ENCODE assay signal across 8 cellular contexts in genomic region chr2:130145006-130145414, GRCh38. TPM values are rescaled to one million over a fixed set of nuclear protein-coding genes. Genes with fewer than 3 reads are reported as not detected.
DNase-seq lines count a peak whose midpoint lies in the region; ATAC-seq and TF ChIP-seq lines count a peak whose summit lies in the region.
"Not testable (repeated sequence)": the region's sequence is repeated elsewhere in the genome, so short reads cannot be mapped to it uniquely, and the experiment has no call there.

TSS of gene CCDC74B (minus strand) at chr2:130145112. CDS start at chr2:130144996, 116 bp downstream.

- H3K27ac ChIP-seq in 22Rv1: peak within 1 kb of the TSS; percentile 38
- H3K27ac ChIP-seq in brain microvascular endothelial cell; smooth muscle cell (ENCODE audit: low read depth): not testable (repeated sequence)

- H3K4me3 ChIP-seq in brain microvascular endothelial cell (ENCODE audit: low read depth, low read length) (peak within 1 kb of the TSS; percentile 51), smooth muscle cell (peak within 1 kb of the TSS; percentile 58)

- not testable (repeated sequence) for H3K9ac ChIP-seq in smooth muscle cell (ENCODE audit: low read depth)

- ATAC-seq in GM18907 (IDR thresholded peaks at IDR 0.05; ENCODE audit: unreplicated experiment): peak; percentile 94
- peak; percentile 87 for ATAC-seq in HG03025 (IDR thresholded peaks at IDR 0.05; ENCODE audit: low FRiP score, unreplicated experiment)
- peak; percentile 93 for ATAC-seq in activated B cell treated with CpG ODN at 0.5 μM for 24 hours (ENCODE audit: low read depth)

- H3K4me2 ChIP-seq in smooth muscle cell: peak within 1 kb of the TSS; percentile 88

- not testable (repeated sequence) for H3K4me1 ChIP-seq in smooth muscle cell (ENCODE audit: low read depth)

- intact Hi-C loops in activated B cell treated with CpG ODN at 0.5 μM for 24 hours (cut with micrococcal nuclease): loop anchor here (1.0 kb wide), 2 partner anchors 13 to 36 kb away; partner anchors contain the start of gene SMPD4

- H3K9me3 ChIP-seq in smooth muscle cell (replicated peaks; ENCODE audit: low read depth): not testable (repeated sequence)

- H3K36me3 Mint-ChIP-seq in activated B cell treated with CpG ODN at 0.5 μM for 24 hours (ENCODE audit: low read depth): not testable (repeated sequence)

- in situ Hi-C loops in brain microvascular endothelial cell (cut with HindIII; ENCODE audit: low pct_ligation_motif_present, low sequenced_read_pairs): not testable (repeated sequence)

- WGBS in smooth muscle cell (ENCODE audit: low lambda C conversion rate): 4% methylated on average over 29 of the region's 30 CpGs

- not testable (repeated sequence) for H3K36me3 ChIP-seq in brain microvascular endothelial cell (replicated peaks); smooth muscle cell (ENCODE audit: low read depth)

- H3K4me1 Mint-ChIP-seq in activated B cell treated with CpG ODN at 0.5 μM for 24 hours: not testable (repeated sequence)

- peak within 1 kb of the TSS; percentile 81 for H3K4me3 Mint-ChIP-seq in activated B cell treated with CpG ODN at 0.5 μM for 24 hours

- CTCF ChIA-PET in activated B cell treated with CpG ODN at 0.5 μM for 24 hours (lab: Charles Lee): interaction anchor here (1.0 kb wide), 1 partner anchor 37 kb away, joined by 3 read pairs; the partner anchor contains the start of genes MZT2B and SMPD4

- not testable (repeated sequence) for H3K27me3 ChIP-seq in brain microvascular endothelial cell (replicated peaks); smooth muscle cell (ENCODE audit: low read depth)

- POLR2A ChIA-PET in activated B cell treated with CpG ODN at 0.5 μM for 24 hours (lab: Charles Lee): interaction anchor here (1.5 kb wide), 1 partner anchor 197 kb away, joined by 4 read pairs; a partner anchor contains a TSS

- H3K9me3 Mint-ChIP-seq in activated B cell treated with CpG ODN at 0.5 μM for 24 hours: not testable (repeated sequence)

- peak within 1 kb of the TSS; percentile 18 for H2AFZ ChIP-seq in smooth muscle cell (ENCODE audit: low read depth)

- DNase-seq in NCI-H2107 treated with DMSO at 0.1 percent for 48 hours (lab: John Stamatoyannopoulos, UW; ENCODE audit: unreplicated experiment): peak; percentile 20
- peak; percentile 55 for DNase-seq in activated B cell treated with CpG ODN at 0.5 μM for 24 hours
- not testable (repeated sequence) for DNase-seq in brain microvascular endothelial cell; smooth muscle cell (lab: John Stamatoyannopoulos, UW; ENCODE audit: unreplicated experiment)
- peak; percentile 9 for DNase-seq in inferior parietal cortex (ENCODE audit: extremely low spot score)

- not testable (repeated sequence) for H3K27ac Mint-ChIP-seq in activated B cell treated with CpG ODN at 0.5 μM for 24 hours

- H3K27me3 Mint-ChIP-seq in activated B cell treated with CpG ODN at 0.5 μM for 24 hours: peaks cover 12% of the 10 kb centered on the region

- not testable (repeated sequence) for H4K20me1 ChIP-seq in smooth muscle cell (ENCODE audit: low read depth)

- TF ChIP-seq CTCF in 22Rv1 (IDR thresholded peaks at IDR 0.05); activated B cell treated with CpG ODN at 0.5 μM for 24 hours (IDR thresholded peaks at IDR 0.05); brain microvascular endothelial cell (IDR thresholded peaks at IDR 0.05; ENCODE audit: low read depth, low read length, missing control alignments); smooth muscle cell (IDR thresholded peaks at IDR 0.05; ENCODE audit: borderline replicate concordance, insufficient read depth, poor library complexity, severe bottlenecking): not testable (repeated sequence)

- H3K79me2 ChIP-seq in smooth muscle cell (ENCODE audit: low read depth): not testable (repeated sequence)

- not testable (repeated sequence) for H3F3A ChIP-seq in smooth muscle cell (ENCODE audit: low read depth)

RNA-seq across cellular contexts. Expression of gene CCDC74B, which starts in this region (rescaled TPM):
- total RNA-seq in activated B cell treated with CpG ODN at 0.5 μM for 24 hours: 0.24 and 0.93 TPM in 2 replicates
- total RNA-seq in smooth muscle cell: 7.7 and 16.0 TPM in 2 replicates
- polyA plus RNA-seq in smooth muscle cell: 13.7 and 14.5 TPM in 2 replicates

Comparison
In these comparisons a context has a peak if more than half of its experiments do, and no peak if none do; other contexts are left out.
1. Peak in DNase-seq and ATAC-seq in activated B cell treated with CpG ODN at 0.5 μM for 24 hours; RNA of the gene not detected or under 1 TPM.